1 cellular context compared by ENCODE assay signal in genomic region chr15:41284425-41285177, GRCh38.
A peak's percentile ranks its signal among the peaks of the same experiment; 100 is the strongest.
TF ChIP-seq lines count a peak whose summit lies in the region.

No MANE protein-coding gene starts in this region.

TF ChIP-seq in GM12878, 131 proteins besides CTCF, POLR2A, EP300 and RAD21:
- TF ChIP-seq RCOR1 (conservative IDR thresholded peaks at IDR 0.05; ENCODE audit: low read depth, low read length), result no peak
- TF ChIP-seq MLLT1 (IDR thresholded peaks at IDR 0.05), result no peak
- TF ChIP-seq ELK1 (IDR thresholded peaks at IDR 0.05; ENCODE audit: low read depth, low read length), result no peak
- no peak for TF ChIP-seq CBX5 (IDR thresholded peaks at IDR 0.05; ENCODE audit: low read depth)
- TF ChIP-seq HDAC6 (IDR thresholded peaks at IDR 0.05; ENCODE audit: unreplicated experiment), result no peak
- TF ChIP-seq KLF5 (IDR thresholded peaks at IDR 0.05; ENCODE audit: partially characterized antibody), result no peak
- no peak for TF ChIP-seq GABPA (IDR thresholded peaks at IDR 0.05; ENCODE audit: low read depth)
- no peak for TF ChIP-seq IRF4 (IDR thresholded peaks at IDR 0.05; ENCODE audit: low read depth, low read length)
- TF ChIP-seq ZBED1 (IDR thresholded peaks at IDR 0.05; ENCODE audit: borderline replicate concordance), result no peak
- TF ChIP-seq PML (IDR thresholded peaks at IDR 0.05; ENCODE audit: low read length), result no peak
- no peak for TF ChIP-seq JUNB (IDR thresholded peaks at IDR 0.05)
- TF ChIP-seq CHD1 (IDR thresholded peaks at IDR 0.05; ENCODE audit: low read depth, low read length), result 0 out of 2 replicates have a peak, but pooled peaks have one; percentile 27
- no peak for TF ChIP-seq E4F1 (IDR thresholded peaks at IDR 0.05; ENCODE audit: borderline replicate concordance, partially characterized antibody)
- TF ChIP-seq RB1 (IDR thresholded peaks at IDR 0.05; ENCODE audit: borderline replicate concordance), result no peak
- TF ChIP-seq NFXL1 (IDR thresholded peaks at IDR 0.05; ENCODE audit: borderline replicate concordance), result no peak
- no peak for TF ChIP-seq TAF1 (IDR thresholded peaks at IDR 0.05; ENCODE audit: borderline replicate concordance, low read depth, low read length)
- no peak for TF ChIP-seq SMC3 (IDR thresholded peaks at IDR 0.05; ENCODE audit: borderline replicate concordance, low read length)
- no peak for TF ChIP-seq ATF3 (IDR thresholded peaks at IDR 0.05; ENCODE audit: borderline replicate concordance, extremely low read depth, low read depth, low read length)
- 0 out of 2 replicates have a peak, but pooled peaks have one; percentile 5 for TF ChIP-seq POLR2AphosphoS5 (IDR thresholded peaks at IDR 0.05; ENCODE audit: low read length)
- TF ChIP-seq WRNIP1 (IDR thresholded peaks at IDR 0.05; ENCODE audit: borderline replicate concordance, low read depth, low read length), result no peak
- TF ChIP-seq EGR1 (IDR thresholded peaks at IDR 0.05; ENCODE audit: borderline replicate concordance in 1 of 2, low read depth in 2 of 2, low read length in 2 of 2), result no peak
- peak; percentile 63; the same call in 1 of the 2 replicates for TF ChIP-seq ESRRA (IDR thresholded peaks at IDR 0.05; ENCODE audit: low read length)
- TF ChIP-seq CHD4 (IDR thresholded peaks at IDR 0.05), result no peak
- TF ChIP-seq NFIC (IDR thresholded peaks at IDR 0.05; ENCODE audit: low read depth, low read length), result 0 out of 2 replicates have a peak, but pooled peaks have one; percentile 16
- no peak for TF ChIP-seq MTA2 (IDR thresholded peaks at IDR 0.05; ENCODE audit: low read depth)
- TF ChIP-seq MEF2B (IDR thresholded peaks at IDR 0.05; ENCODE audit: partially characterized antibody, poor library complexity, severe bottlenecking), result peak; percentile 81
- TF ChIP-seq RUNX3 (IDR thresholded peaks at IDR 0.05; ENCODE audit: low read length), result no peak
- TF ChIP-seq IKZF1 (conservative IDR thresholded peaks at IDR 0.05), result peak; percentile 26; the same call in 1 of the 2 replicates
